ENCODE assay signal across 8 cellular contexts in the genomic region with DNA sequence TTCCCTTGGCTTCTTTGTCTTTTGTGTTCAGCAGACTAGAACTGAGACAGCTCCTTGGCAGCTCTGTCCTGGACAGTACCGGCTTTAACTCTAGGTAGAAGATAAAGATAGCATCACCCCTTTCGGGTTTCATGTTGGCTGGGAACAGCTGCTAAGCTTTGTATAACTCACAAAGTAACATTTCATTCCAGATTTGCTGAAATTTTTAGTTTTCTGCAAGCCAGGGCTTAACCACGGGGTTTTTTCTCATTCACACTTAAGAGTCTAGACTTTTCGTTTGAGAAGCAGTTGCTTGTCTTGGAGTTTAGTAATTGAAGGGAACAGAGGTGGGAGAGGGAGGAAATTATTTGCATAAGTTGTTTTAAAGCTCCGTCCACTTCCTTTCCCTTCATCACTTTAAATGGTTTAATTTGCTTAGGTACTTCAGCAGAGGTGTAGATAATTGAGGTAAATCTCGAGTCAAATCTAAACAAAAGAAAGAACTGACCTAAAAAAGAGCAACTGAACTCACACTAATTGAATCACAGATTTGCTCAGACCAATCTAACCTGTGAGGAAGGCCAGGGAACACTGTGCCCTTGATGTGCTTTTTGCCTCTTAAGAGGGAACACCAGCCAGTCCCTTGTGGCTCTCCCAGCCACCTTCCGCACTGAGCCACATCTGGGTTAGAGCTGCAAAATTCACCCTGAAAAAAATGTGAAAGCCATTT. TPM values are rescaled to one million over a fixed set of nuclear protein-coding genes. Genes with fewer than 3 reads are reported as not detected.
DNase-seq lines count a peak whose midpoint lies in the region; ATAC-seq and FAIRE-seq lines count a peak whose summit lies in the region.

No MANE protein-coding gene starts in this region.

- CTCF ChIA-PET in CD8-positive, alpha-beta memory T cell (lab: Charles Lee), result no interaction called here

- H3K4me1 ChIP-seq in CD8-positive, alpha-beta memory T cell (ENCODE audit: insufficient read depth, low read length), result peaks cover 54% of the 10 kb centered on the region
- H3K4me1 ChIP-seq in iPS-20b (ENCODE audit: insufficient read depth, low read length), result peaks cover 28% of the 10 kb centered on the region

- peak overlapping the region; percentile 47; the same call in 1 of the 2 replicates for H3K9ac ChIP-seq in iPS-20b (ENCODE audit: low read depth, low read length)

- no peak for FAIRE-seq in frontal cortex (lab: Jason Lieb, UNC)

- no peaks in the 10 kb centered on the region for H3K9me3 ChIP-seq in CD8-positive, alpha-beta memory T cell (ENCODE audit: low read length)
- H3K9me3 ChIP-seq in KOPT-K1 (ENCODE audit: insufficient read depth, low read length, poor library complexity, severe bottlenecking), result no peaks in the 10 kb centered on the region
- H3K9me3 ChIP-seq in iPS-20b (ENCODE audit: insufficient read depth, low read depth, low read length), result no peaks in the 10 kb centered on the region

- peaks cover 69 to 92% (median 86%) of the 10 kb centered on the region in 3 donors for H3K4me1 Mint-ChIP-seq in CD8-positive, alpha-beta memory T cell

- H3K36me3 Mint-ChIP-seq in CD8-positive, alpha-beta memory T cell, result peaks cover 0 to 11% (median 3%) of the 10 kb centered on the region in 3 donors

- H3K9me3 Mint-ChIP-seq in CD8-positive, alpha-beta memory T cell, result no peaks in the 10 kb centered on the region

- DNase-seq in CD8-positive, alpha-beta memory T cell, result no peak
- no peak for DNase-seq in frontal cortex (ENCODE audit: low spot score in 2 of 2)
- no peak for DNase-seq in NCI-H1417 treated with DMSO at 0.1 percent for 48 hours (lab: John Stamatoyannopoulos, UW)
- no peak for DNase-seq in NCI-H187 treated with DMSO at 0.1 percent for 48 hours (lab: John Stamatoyannopoulos, UW)

- H3K4me3 Mint-ChIP-seq in CD8-positive, alpha-beta memory T cell, result peak overlapping the region in 2 of 7 donors; percentile 25 to 28

- peaks cover 0 to 1% of the 10 kb centered on the region in 2 donors for H3K27me3 Mint-ChIP-seq in CD8-positive, alpha-beta memory T cell

- H3K36me3 ChIP-seq in CD8-positive, alpha-beta memory T cell (ENCODE audit: insufficient read depth, low read length), result no peaks in the 10 kb centered on the region
- H3K36me3 ChIP-seq in KOPT-K1 (ENCODE audit: insufficient read depth, low read length) (no peaks in the 10 kb centered on the region), iPS-20b (ENCODE audit: insufficient read depth, low read depth, low read length) (no peaks in the 10 kb centered on the region)

- H3K27me3 ChIP-seq in CD8-positive, alpha-beta memory T cell (ENCODE audit: insufficient read depth, low read length, poor library complexity, severe bottlenecking), result no peaks in the 10 kb centered on the region
- no peaks in the 10 kb centered on the region for H3K27me3 ChIP-seq in iPS-20b (ENCODE audit: insufficient read depth, low read length)

- H3K27ac Mint-ChIP-seq in CD8-positive, alpha-beta memory T cell, result peak overlapping the region in 5 of 8 donors; percentile 15 to 79 (median 59)

- no peak overlapping the region for H3K4me3 ChIP-seq in CD8-positive, alpha-beta memory T cell (ENCODE audit: low read length)
- H3K4me3 ChIP-seq in iPS-20b (ENCODE audit: low read length), result no peak overlapping the region

- ATAC-seq in GM21381 (IDR thresholded peaks at IDR 0.05; ENCODE audit: unreplicated experiment) (peak; percentile 44), HG02938 (IDR thresholded peaks at IDR 0.05; ENCODE audit: unreplicated experiment) (no peak)

- POLR2A ChIA-PET in CD8-positive, alpha-beta memory T cell (lab: Charles Lee), result no interaction called here

- H3K27ac ChIP-seq in CD8-positive, alpha-beta memory T cell (ENCODE audit: low read depth, low read length), result no peak overlapping the region
- H3K27ac ChIP-seq in KOPT-K1 (ENCODE audit: low read depth, low read length, poor library complexity, severe bottlenecking), result peak overlapping the region; percentile 56
- no peak overlapping the region for H3K27ac ChIP-seq in iPS-20b (ENCODE audit: low read length)

RNA-seq across cellular contexts. Expression of gene RREB1, which starts 48.3 kb away (rescaled TPM):
- total RNA-seq in CD8-positive, alpha-beta memory T cell, result 10 to 100 TPM; 17.7 to 18.7 TPM
- 8.5 TPM for polyA plus RNA-seq in CD8-positive, alpha-beta memory T cell
- 1.6 TPM for total RNA-seq in frontal cortex
